Comparison of ENCODE assay signal across 9 cellular contexts in the genomic region with DNA sequence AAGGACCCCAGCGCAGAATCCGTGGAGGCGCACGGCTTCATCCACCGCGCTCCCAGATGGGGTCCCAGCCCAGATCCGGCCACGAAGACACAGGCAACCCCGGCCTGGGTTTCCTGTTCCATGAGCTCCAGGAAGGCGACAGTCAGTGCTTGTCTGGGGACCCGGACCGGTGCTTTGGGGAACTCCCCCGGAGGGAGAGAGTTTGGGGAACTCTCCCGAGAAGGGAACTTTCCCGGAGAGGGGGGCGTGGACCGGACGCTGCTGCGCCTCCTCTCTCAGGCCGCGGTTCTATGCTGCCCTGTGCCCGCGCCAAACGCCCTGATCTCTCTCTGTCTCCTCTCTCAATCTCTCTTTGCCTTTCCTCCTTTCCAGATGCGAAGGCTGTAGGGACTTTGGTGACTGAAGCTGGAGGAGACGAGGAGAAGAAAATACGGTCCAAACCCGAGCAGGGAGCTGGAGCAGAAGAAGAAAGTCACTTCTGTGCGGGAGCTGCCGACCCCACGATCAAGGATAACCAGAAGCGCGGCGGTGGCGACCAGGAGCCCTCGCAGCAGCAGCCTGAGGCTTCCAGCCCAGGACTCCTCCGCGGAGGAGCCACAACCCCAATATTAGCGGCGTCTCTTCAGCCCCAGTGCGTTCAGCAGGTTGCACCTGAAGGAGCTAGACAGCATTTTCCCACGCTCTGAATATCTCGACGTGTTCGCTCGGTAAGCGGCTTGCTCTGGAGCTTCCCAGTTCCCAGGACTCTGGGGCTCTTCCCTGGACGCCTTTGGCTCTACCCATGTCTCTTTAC. TPM values are rescaled to one million over a fixed set of nuclear protein-coding genes. Genes with fewer than 3 reads are reported as not detected.
DNase-seq lines count a peak whose midpoint lies in the region; ATAC-seq lines count a peak whose summit lies in the region.
"Had no signal": no experiment of that assay in that cellular context is flagged by ENCODE, and none has a peak within 500 bp of the region (broad histone marks: within the 10 kb centered on the region; RNA-seq: fewer than 3 reads in every experiment).

No MANE protein-coding gene starts in this region.

- H3K9me3 Mint-ChIP-seq in activated CD4-positive, alpha-beta T cell treated with anti-CD3 and anti-CD28 coated beads, Interleukin-2, amount 10 ng/mL, durations not matched to agents 7 days and 5 days = no peaks in the 10 kb centered on the region
- no peaks in the 10 kb centered on the region for H3K9me3 Mint-ChIP-seq in stimulated activated naive B cell treated with anti-CD40 and anti-IgM and Interleukin-4, amounts not matched to agents 10 μg/mL and 1 μg/mL and 100 μg/mL, for 72 hours

- H3K4me3 Mint-ChIP-seq in activated CD4-positive, alpha-beta T cell treated with anti-CD3 and anti-CD28 coated beads, Interleukin-2, amount 10 ng/mL, durations not matched to agents 7 days and 5 days = peak overlapping the region; percentile 51
- peak overlapping the region; percentile 76 to 84 for H3K4me3 Mint-ChIP-seq in stimulated activated naive B cell treated with anti-CD40 and anti-IgM and Interleukin-4, amounts not matched to agents 10 μg/mL and 1 μg/mL and 100 μg/mL, for 72 hours

- H3K9me3 ChIP-seq in iPS-18c (ENCODE audit: control insufficient read depth, insufficient read depth, low read length) = peaks cover 11% of the 10 kb centered on the region

- H3K27ac Mint-ChIP-seq in activated CD4-positive, alpha-beta T cell treated with anti-CD3 and anti-CD28 coated beads, Interleukin-2, amount 10 ng/mL, durations not matched to agents 7 days and 5 days = no peak overlapping the region
- H3K27ac Mint-ChIP-seq in stimulated activated naive B cell treated with anti-CD40 and anti-IgM and Interleukin-4, amounts not matched to agents 10 μg/mL and 1 μg/mL and 100 μg/mL, for 72 hours = peak overlapping the region; percentile 67

- POLR2A ChIA-PET in activated CD4-positive, alpha-beta T cell treated with anti-CD3 and anti-CD28 coated beads, Interleukin-2, amount 10 ng/mL, durations not matched to agents 7 days and 5 days (lab: Charles Lee) = no interaction called here

- DNase-seq in activated CD4-positive, alpha-beta T cell treated with anti-CD3 and anti-CD28 coated beads, Interleukin-2, amount 10 ng/mL, durations not matched to agents 7 days and 5 days = no peak
- no peak for DNase-seq in activated CD4-positive, alpha-beta T cell treated with anti-CD3 and anti-CD28 coated beads, Interleukin-2, amount 50 U/mL, for 1 hour
- DNase-seq in UCSD-AML1 (lab: John Stamatoyannopoulos, UW; ENCODE audit: unreplicated experiment) (peak; percentile 36), GF-D8 (lab: John Stamatoyannopoulos, UW) (no peak), DMS79 (lab: John Stamatoyannopoulos, UW) (no peak)
- no peak for DNase-seq in stimulated activated naive B cell treated with anti-CD40 and anti-IgM and Interleukin-4, amounts not matched to agents 10 μg/mL and 1 μg/mL and 100 μg/mL, for 72 hours
- DNase-seq: NCI-H187 had no signal

- peaks cover 68% of the 10 kb centered on the region for H3K27me3 Mint-ChIP-seq in activated CD4-positive, alpha-beta T cell treated with anti-CD3 and anti-CD28 coated beads, Interleukin-2, amount 10 ng/mL, durations not matched to agents 7 days and 5 days
- peaks cover 41 to 44% of the 10 kb centered on the region in 2 donors for H3K27me3 Mint-ChIP-seq in stimulated activated naive B cell treated with anti-CD40 and anti-IgM and Interleukin-4, amounts not matched to agents 10 μg/mL and 1 μg/mL and 100 μg/mL, for 72 hours

- CTCF ChIA-PET in activated CD4-positive, alpha-beta T cell treated with anti-CD3 and anti-CD28 coated beads, Interleukin-2, amount 10 ng/mL, durations not matched to agents 7 days and 5 days (lab: Charles Lee) = interaction anchor here (0.6 to 1.3 kb wide), 3 partner anchors 9 to 29 kb away, joined by 3 to 4 read pairs (median 3); no protein-coding TSS in a partner anchor

- H3K4me3 ChIP-seq in iPS-18c (ENCODE audit: insufficient read depth, low read depth, low read length) = peak overlapping the region; percentile 44

- ATAC-seq in stimulated activated naive B cell treated with anti-CD40 and anti-IgM and Interleukin-4, amounts not matched to agents 10 μg/mL and 1 μg/mL and 100 μg/mL, for 72 hours (replicated peaks) = peak; percentile 36 to 54
- ATAC-seq in GM21825 (IDR thresholded peaks at IDR 0.05; ENCODE audit: unreplicated experiment) = no peak

- peaks cover 12% of the 10 kb centered on the region for H3K4me1 Mint-ChIP-seq in activated CD4-positive, alpha-beta T cell treated with anti-CD3 and anti-CD28 coated beads, Interleukin-2, amount 10 ng/mL, durations not matched to agents 7 days and 5 days
- peaks cover 10 to 25% of the 10 kb centered on the region in 2 donors for H3K4me1 Mint-ChIP-seq in stimulated activated naive B cell treated with anti-CD40 and anti-IgM and Interleukin-4, amounts not matched to agents 10 μg/mL and 1 μg/mL and 100 μg/mL, for 72 hours

- H3K36me3 Mint-ChIP-seq in activated CD4-positive, alpha-beta T cell treated with anti-CD3 and anti-CD28 coated beads, Interleukin-2, amount 10 ng/mL, durations not matched to agents 7 days and 5 days (ENCODE audit: low read depth) = no peaks in the 10 kb centered on the region
- no peaks in the 10 kb centered on the region for H3K36me3 Mint-ChIP-seq in stimulated activated naive B cell treated with anti-CD40 and anti-IgM and Interleukin-4, amounts not matched to agents 10 μg/mL and 1 μg/mL and 100 μg/mL, for 72 hours

RNA-seq across cellular contexts. Expression of a gene that starts 47.6 kb away (rescaled TPM):
- 1 to 10 TPM; 7.3 to 8.4 TPM for total RNA-seq in activated CD4-positive, alpha-beta T cell treated with anti-CD3 and anti-CD28 coated beads, Interleukin-2, amount 10 ng/mL, durations not matched to agents 7 days and 5 days
